Comparison of ENCODE assay signal across 8 cellular contexts in genomic region chr6:106098383-106099234, GRCh38. TPM values are rescaled to one million over a fixed set of nuclear protein-coding genes. Genes with fewer than 3 reads are reported as not detected.
A peak's percentile ranks its signal among the peaks of the same experiment; 100 is the strongest.
DNase-seq lines count a peak whose midpoint lies in the region; ATAC-seq and TF ChIP-seq lines count a peak whose summit lies in the region.

No MANE protein-coding gene starts in this region.

- peak overlapping the region; percentile 88 for H2BK20ac ChIP-seq in IMR-90 (ENCODE audit: low read depth, low read length)

- H3K4me2 ChIP-seq in IMR-90 (ENCODE audit: low read depth, low read length) = peak overlapping the region; percentile 99

- TF ChIP-seq EP300 in ovary (IDR thresholded peaks at IDR 0.05) = no peak

- peak; percentile 32; the same call in 1 of the 2 replicates for TF ChIP-seq POLR2A in IMR-90 (IDR thresholded peaks at IDR 0.05; ENCODE audit: low read depth, low read length)
- no peak for TF ChIP-seq POLR2A in ovary (IDR thresholded peaks at IDR 0.05)

- DNase-seq in IMR-90 (peak; percentile 89), endothelial cell (ENCODE audit: low spot score) (no peak), ovary (peak in 2 of 5 donors; percentile 29 to 33), NCI-H146 treated with DMSO at 0.1 percent for 48 hours (lab: John Stamatoyannopoulos, UW; ENCODE audit: unreplicated experiment) (no peak), HK-2 (ENCODE audit: unreplicated experiment) (no peak)
- peak; percentile 52 to 81 for DNase-seq in activated CD4-positive, alpha-beta T cell treated with anti-CD3 and anti-CD28 coated beads, Interleukin-2, amount 50 U/mL, for 24 hours (ENCODE audit: low read depth in 1 of 2, low spot score in 1 of 2)

- H3K18ac ChIP-seq in IMR-90 (ENCODE audit: low read depth, low read length) = peak overlapping the region; percentile 100

- H3K9me3 ChIP-seq in IMR-90 (ENCODE audit: control insufficient read depth, insufficient read depth, low read length) (no peaks in the 10 kb centered on the region), ovary (no peaks in the 10 kb centered on the region)

- H3K9ac ChIP-seq in IMR-90 (ENCODE audit: low read depth, low read length) = peak overlapping the region; percentile 99

- H4K91ac ChIP-seq in IMR-90 (ENCODE audit: insufficient read depth, low read depth, low read length) = peak overlapping the region; percentile 88

- peak overlapping the region; percentile 68 for H2AK9ac ChIP-seq in IMR-90 (replicated peaks; ENCODE audit: low read depth, low read length, poor library complexity)

- peak overlapping the region; percentile 99 for H3K27ac Mint-ChIP-seq in endothelial cell (ENCODE audit: unreplicated experiment)

- intact Hi-C loops in IMR-90 (cut with micrococcal nuclease) = no loop called here
- intact Hi-C loops in ovary (cut with DNase I) = no loop called here

- peak overlapping the region; percentile 95 for H2BK5ac ChIP-seq in IMR-90 (ENCODE audit: low read depth, low read length, poor library complexity, severe bottlenecking)

- in situ Hi-C loops in IMR-90 (cut with MboI; ENCODE audit: low sequenced_read_pairs) = loop anchor here (10.0 kb wide), 1 partner anchor 206 kb away; no protein-coding TSS in a partner anchor

- TF ChIP-seq RAD21 in IMR-90 (IDR thresholded peaks at IDR 0.05; ENCODE audit: low read length) = no peak

- dilution Hi-C loops in IMR-90 (cut with HindIII; ENCODE audit: low sequenced_read_pairs, unreplicated experiment) = no loop called here

- no peaks in the 10 kb centered on the region for H3K27me3 ChIP-seq in IMR-90 (ENCODE audit: control insufficient read depth, insufficient read depth, low read length)
- no peaks in the 10 kb centered on the region for H3K27me3 ChIP-seq in ovary

- H4K8ac ChIP-seq in IMR-90 (ENCODE audit: low read depth in 2 of 2, low read length in 2 of 2) = peak overlapping the region; percentile 49 to 90

- ATAC-seq in GM19023 (IDR thresholded peaks at IDR 0.05; ENCODE audit: unreplicated experiment) = peak; percentile 46
- peak; percentile 71 for ATAC-seq in IMR-90 (ENCODE audit: low read depth)

- peak overlapping the region; percentile 99 for H4K5ac ChIP-seq in IMR-90 (ENCODE audit: low read depth, low read length)

- CTCF ChIA-PET in IMR-90 (lab: Yijun Ruan, JAX) = no interaction called here

- peak overlapping the region; percentile 79 for H3K14ac ChIP-seq in IMR-90 (replicated peaks; ENCODE audit: low read depth, low read length)

- peaks cover 5% of the 10 kb centered on the region for H3K27me3 Mint-ChIP-seq in endothelial cell (ENCODE audit: unreplicated experiment)

- no peaks in the 10 kb centered on the region for H3K9me3 Mint-ChIP-seq in endothelial cell (ENCODE audit: unreplicated experiment)

- H2AK5ac ChIP-seq in IMR-90 (ENCODE audit: low read depth, low read length) = peak overlapping the region; percentile 77

- H3K36me3 ChIP-seq in IMR-90 (ENCODE audit: control insufficient read depth, insufficient read depth, low read length) = peaks cover 4% of the 10 kb centered on the region
- no peaks in the 10 kb centered on the region for H3K36me3 ChIP-seq in ovary
- H3K36me3 ChIP-seq in urinary bladder (ENCODE audit: insufficient read depth) = no peaks in the 10 kb centered on the region

- POLR2A ChIA-PET in IMR-90 (lab: Charles Lee; ENCODE audit: unreplicated experiment) = no interaction called here

- TF ChIP-seq CTCF in IMR-90 (conservative IDR thresholded peaks at IDR 0.05; ENCODE audit: low read depth, low read length) (no peak), endothelial cell (IDR thresholded peaks at IDR 0.05; ENCODE audit: unreplicated experiment) (no peak), ovary (IDR thresholded peaks at IDR 0.05) (no peak)

- H2AFZ ChIP-seq in IMR-90 (replicated peaks; ENCODE audit: low read length, poor library complexity) = peak overlapping the region; percentile 80

- peak overlapping the region; percentile 80 for H3K4me3 Mint-ChIP-seq in endothelial cell (ENCODE audit: unreplicated experiment)

- peak overlapping the region; percentile 93 for H2BK120ac ChIP-seq in IMR-90 (ENCODE audit: low read depth, low read length)

- peaks cover 38% of the 10 kb centered on the region for H3K36me3 Mint-ChIP-seq in endothelial cell (ENCODE audit: low read depth, unreplicated experiment)

- H4K20me1 ChIP-seq in IMR-90 (ENCODE audit: insufficient read depth, low read length) = no peaks in the 10 kb centered on the region

- peaks cover 11 to 62% of the 10 kb centered on the region in 2 experiments; a peak in 3 of 4 replicates for H3K79me1 ChIP-seq in IMR-90 (ENCODE audit: low read depth in 1 of 2, low read length in 2 of 2)

- H3K4ac ChIP-seq in IMR-90 (ENCODE audit: low read depth, low read length) = peak overlapping the region; percentile 89

- WGBS in IMR-90 (ENCODE audit: extremely low coverage in 2 of 2, insufficient read length in 1 of 2), 2 experiments = 52% methylated on average over 2 of the region's 19 CpGs; no CpG with 5 or more reads in 1 of the 2 experiments
- WGBS in ovary, 3 donors = 17 to 50% (median 26%) methylated on average over 19 of the region's 19 CpGs
- 33% methylated on average over 19 of the region's 19 CpGs for WGBS in urinary bladder

- H3K27ac ChIP-seq in IMR-90 (ENCODE audit: insufficient read depth, low read length) = peak overlapping the region; percentile 97
- H3K27ac ChIP-seq in ovary = peak overlapping the region in 1 of 2 donors; percentile 56
- peak overlapping the region; percentile 79 for H3K27ac ChIP-seq in urinary bladder (ENCODE audit: low read depth)

- peaks cover 2% of the 10 kb centered on the region; the same call in 1 of the 2 replicates for H3K9me1 ChIP-seq in IMR-90 (ENCODE audit: insufficient read depth, low read length)

- H3K4me1 ChIP-seq in IMR-90 (ENCODE audit: control insufficient read depth, insufficient read depth, low read length) (peaks cover 6% of the 10 kb centered on the region), ovary (ENCODE audit: insufficient read depth) (peaks cover 4% of the 10 kb centered on the region), urinary bladder (ENCODE audit: insufficient read depth) (no peaks in the 10 kb centered on the region)

- H3K4me1 Mint-ChIP-seq in endothelial cell (ENCODE audit: unreplicated experiment) = peaks cover 81% of the 10 kb centered on the region

- no TSS peak for BruUV-seq in IMR-90 (replicated peaks; lab: Mats Ljungman, UMichigan)

- peak overlapping the region; percentile 75; the same call in 2 of the 3 replicates for H2BK15ac ChIP-seq in IMR-90 (ENCODE audit: low read depth, low read length)

- H3K56ac ChIP-seq in IMR-90 (ENCODE audit: extremely low read depth, insufficient read depth, low read length) = peak overlapping the region; percentile 97

- peak overlapping the region; percentile 75 for H3K23ac ChIP-seq in IMR-90 (ENCODE audit: low read depth, low read length)

- peak overlapping the region; percentile 65 for H3K4me3 ChIP-seq in IMR-90 (ENCODE audit: insufficient read depth, low read depth, low read length)
- peak overlapping the region; percentile 19 for H3K4me3 ChIP-seq in ovary
- H3K4me3 ChIP-seq in urinary bladder (ENCODE audit: low read depth, low read length) = peak overlapping the region; percentile 46

TF ChIP-seq in IMR-90, 13 proteins besides CTCF, POLR2A, EP300 and RAD21:
- TF ChIP-seq RFX5 (IDR thresholded peaks at IDR 0.05; ENCODE audit: low read depth, low read length) = no peak
- TF ChIP-seq CEBPB (IDR thresholded peaks at IDR 0.05; ENCODE audit: low read depth, low read length) = no peak
- no peak for TF ChIP-seq ELK1 (IDR thresholded peaks at IDR 0.05; ENCODE audit: borderline replicate concordance, low read depth, low read length)
- no peak for TF ChIP-seq SMC3 (IDR thresholded peaks at IDR 0.05; ENCODE audit: low read depth, low read length)
- peak; percentile 66 for TF ChIP-seq MAFK (IDR thresholded peaks at IDR 0.05; ENCODE audit: low read depth, low read length)
- TF ChIP-seq BHLHE40 (IDR thresholded peaks at IDR 0.05; ENCODE audit: low read depth, low read length) = no peak

RNA-seq across cellular contexts. Expression of gene PRDM1, which starts 12.5 kb away (rescaled TPM):
- 2.3 and 6.9 TPM in 2 replicates for total RNA-seq in IMR-90 (2012; rRNA removed)
- 3.0 and 3.9 TPM in 2 replicates for polyA plus RNA-seq in IMR-90 (2012; rRNA removed)
- 2.5 and 2.9 TPM in 2 replicates for polyA plus RNA-seq in IMR-90 (2012; cell fraction: cytosol; rRNA removed)
- polyA plus RNA-seq in IMR-90 (2012; cell fraction: nucleus; rRNA removed; ENCODE audit: low replicate concordance) = 11.9 and 13.5 TPM in 2 replicates
- 19.6 TPM for total RNA-seq in endothelial cell (ENCODE audit: unreplicated experiment)
- total RNA-seq in ovary = 10 to 100 TPM in 1 of 7 donors, 1 to 10 TPM in 6; 3.5 to 10.6 (median 4.4) TPM
- polyA plus RNA-seq in ovary = 1 to 10 TPM; 2.7 to 7.2 TPM
- total RNA-seq in urinary bladder = 5.0 TPM
- 3.7 TPM for polyA plus RNA-seq in urinary bladder

Comparison
In these comparisons a context has a peak if more than half of its experiments do, and no peak if none do; other contexts are left out.
1. DNase-seq: peak in IMR-90 (single experiment) and activated CD4-positive, alpha-beta T cell treated with anti-CD3 and anti-CD28 coated beads, Interleukin-2, amount 50 U/mL, for 24 hours (2 of 2); none in endothelial cell (single experiment), NCI-H146 treated with DMSO at 0.1 percent for 48 hours (single experiment) and HK-2 (single experiment).
2. Peak in every context shown above with its lines, with median percentiles within 50 percentile points of each other: H3K4me3 ChIP-seq.